In genomic region chr17:40443988-40444899, GRCh38 we compare ENCODE assay signal across 8 cellular contexts. TPM values are rescaled to one million over a fixed set of nuclear protein-coding genes. Genes with fewer than 3 reads are reported as not detected.
DNase-seq lines count a peak whose midpoint lies in the region; ATAC-seq and TF ChIP-seq lines count a peak whose summit lies in the region.

No MANE protein-coding gene starts in this region.

- peak; percentile 21 for DNase-seq in activated CD4-positive, alpha-beta T cell treated with anti-CD3 and anti-CD28 coated beads for 48 hours
- no peak for DNase-seq in activated CD4-positive, alpha-beta T cell treated with anti-CD3 and anti-CD28 coated beads for 4 hours
- peak; percentile 23 for DNase-seq in activated T-helper 2 cell treated with anti-CD3 and anti-CD28 coated beads, Interferon-gamma antibody, Interleukin-2, Interleukin-4, amounts not matched to agents 10 μg/mL and 5 μg/mL and 100 μg/mL, durations not matched to agents 14 hours and 24 hours and 36 hours (ENCODE audit: low spot score)
- no peak for DNase-seq in HEK293T (ENCODE audit: extremely low spot score)

- peaks cover 13% of the 10 kb centered on the region for H3K4me1 ChIP-seq in iPS-15b (ENCODE audit: control insufficient read depth, insufficient read depth, low read length)

- peak overlapping the region; percentile 69 for H3K4me3 ChIP-seq in iPS-15b (ENCODE audit: low read depth, low read length)

- H3K4me1 Mint-ChIP-seq in activated T-helper 2 cell treated with anti-CD3 and anti-CD28 coated beads, Interferon-gamma antibody, Interleukin-2, Interleukin-4, amounts not matched to agents 10 μg/mL and 5 μg/mL and 100 μg/mL, durations not matched to agents 14 hours and 24 hours and 36 hours (ENCODE audit: low read depth) = peaks cover 41% of the 10 kb centered on the region
- H3K4me1 Mint-ChIP-seq in stimulated activated memory B cell treated with anti-CD40 and anti-IgM and Interleukin-4, amounts not matched to agents 10 μg/mL and 1 μg/mL and 100 μg/mL, for 72 hours = peaks cover 26% of the 10 kb centered on the region

- no peaks in the 10 kb centered on the region for H3K9me3 ChIP-seq in iPS-15b (ENCODE audit: control insufficient read depth, insufficient read depth, low read length)

- POLR2A ChIA-PET in HEK293T (lab: Yijun Ruan, JAX) = interaction anchor here (0.6 to 1.3 kb wide), 8 partner anchors 14 to 331 kb away, joined by 3 to 9 read pairs (median 3); partner anchors contain the start of gene TOP2A

- H3K36me3 Mint-ChIP-seq in activated T-helper 2 cell treated with anti-CD3 and anti-CD28 coated beads, Interferon-gamma antibody, Interleukin-2, Interleukin-4, amounts not matched to agents 10 μg/mL and 5 μg/mL and 100 μg/mL, durations not matched to agents 14 hours and 24 hours and 36 hours (ENCODE audit: low read depth) = peaks cover 4% of the 10 kb centered on the region
- no peaks in the 10 kb centered on the region for H3K36me3 Mint-ChIP-seq in stimulated activated memory B cell treated with anti-CD40 and anti-IgM and Interleukin-4, amounts not matched to agents 10 μg/mL and 1 μg/mL and 100 μg/mL, for 72 hours

- H3K36me3 ChIP-seq in iPS-15b (ENCODE audit: control insufficient read depth, insufficient read depth, low read length) = no peaks in the 10 kb centered on the region

- ATAC-seq in stimulated activated memory B cell treated with anti-CD40 and anti-IgM and Interleukin-4, amounts not matched to agents 10 μg/mL and 1 μg/mL and 100 μg/mL, for 72 hours = no peak
- ATAC-seq in HG03025 (IDR thresholded peaks at IDR 0.05; ENCODE audit: low FRiP score, unreplicated experiment) (no peak), HG03139 (IDR thresholded peaks at IDR 0.05; ENCODE audit: unreplicated experiment) (no peak)

- H3K4me3 Mint-ChIP-seq in activated T-helper 2 cell treated with anti-CD3 and anti-CD28 coated beads, Interferon-gamma antibody, Interleukin-2, Interleukin-4, amounts not matched to agents 10 μg/mL and 5 μg/mL and 100 μg/mL, durations not matched to agents 14 hours and 24 hours and 36 hours (ENCODE audit: low read depth) = peak overlapping the region; percentile 84
- peak overlapping the region; percentile 80 for H3K4me3 Mint-ChIP-seq in stimulated activated memory B cell treated with anti-CD40 and anti-IgM and Interleukin-4, amounts not matched to agents 10 μg/mL and 1 μg/mL and 100 μg/mL, for 72 hours

- peaks cover 5% of the 10 kb centered on the region for H3K27me3 ChIP-seq in iPS-15b (ENCODE audit: control insufficient read depth, insufficient read depth, low read length)

- CTCF ChIA-PET in HEK293T (lab: Yijun Ruan, JAX) = interaction anchor here (0.6 to 1.2 kb wide), 3 partner anchors 28 to 90 kb away, joined by 3 read pairs; no protein-coding TSS in a partner anchor

- peak overlapping the region; percentile 89 for H3K27ac Mint-ChIP-seq in activated T-helper 2 cell treated with anti-CD3 and anti-CD28 coated beads, Interferon-gamma antibody, Interleukin-2, Interleukin-4, amounts not matched to agents 10 μg/mL and 5 μg/mL and 100 μg/mL, durations not matched to agents 14 hours and 24 hours and 36 hours
- H3K27ac Mint-ChIP-seq in stimulated activated memory B cell treated with anti-CD40 and anti-IgM and Interleukin-4, amounts not matched to agents 10 μg/mL and 1 μg/mL and 100 μg/mL, for 72 hours = peak overlapping the region; percentile 10

- intact Hi-C loops in activated T-helper 2 cell treated with anti-CD3 and anti-CD28 coated beads, Interferon-gamma antibody, Interleukin-2, Interleukin-4, amounts not matched to agents 10 μg/mL and 5 μg/mL and 100 μg/mL, durations not matched to agents 14 hours and 24 hours and 36 hours (cut with micrococcal nuclease) = loop anchor here (2.0 to 5.0 kb wide), 2 partner anchors 17 to 42 kb away; no protein-coding TSS in a partner anchor

- H3K9me3 Mint-ChIP-seq in activated T-helper 2 cell treated with anti-CD3 and anti-CD28 coated beads, Interferon-gamma antibody, Interleukin-2, Interleukin-4, amounts not matched to agents 10 μg/mL and 5 μg/mL and 100 μg/mL, durations not matched to agents 14 hours and 24 hours and 36 hours = no peaks in the 10 kb centered on the region
- no peaks in the 10 kb centered on the region for H3K9me3 Mint-ChIP-seq in stimulated activated memory B cell treated with anti-CD40 and anti-IgM and Interleukin-4, amounts not matched to agents 10 μg/mL and 1 μg/mL and 100 μg/mL, for 72 hours

- peak overlapping the region; percentile 66 for H3K9ac ChIP-seq in iPS-15b (ENCODE audit: low read depth, low read length)

- H3K27me3 Mint-ChIP-seq in activated T-helper 2 cell treated with anti-CD3 and anti-CD28 coated beads, Interferon-gamma antibody, Interleukin-2, Interleukin-4, amounts not matched to agents 10 μg/mL and 5 μg/mL and 100 μg/mL, durations not matched to agents 14 hours and 24 hours and 36 hours (ENCODE audit: low read depth) = no peaks in the 10 kb centered on the region
- H3K27me3 Mint-ChIP-seq in stimulated activated memory B cell treated with anti-CD40 and anti-IgM and Interleukin-4, amounts not matched to agents 10 μg/mL and 1 μg/mL and 100 μg/mL, for 72 hours = no peaks in the 10 kb centered on the region

TF ChIP-seq in HEK293T, 16 proteins besides CTCF, POLR2A, EP300 and RAD21:
- TF ChIP-seq LEF1 (IDR thresholded peaks at IDR 0.05; ENCODE audit: borderline replicate concordance) (no peak), FOXK2 (IDR thresholded peaks at IDR 0.05) (no peak), CTBP1 (IDR thresholded peaks at IDR 0.05; ENCODE audit: borderline replicate concordance) (no peak), HDGF (IDR thresholded peaks at IDR 0.05; ENCODE audit: borderline replicate concordance) (no peak)

RNA-seq across cellular contexts. Expression of gene IGFBP4, which starts 1.0 kb away (rescaled TPM):
- total RNA-seq in activated T-helper 2 cell treated with anti-CD3 and anti-CD28 coated beads, Interferon-gamma antibody, Interleukin-2, Interleukin-4, amounts not matched to agents 10 μg/mL and 5 μg/mL and 100 μg/mL, durations not matched to agents 14 hours and 24 hours and 36 hours = 54.6 and 59.3 TPM in 2 replicates

RNA-seq across cellular contexts. Expression of gene TOP2A, which starts 26.5 kb away (rescaled TPM):
- 193 and 199 TPM in 2 replicates for total RNA-seq in activated T-helper 2 cell treated with anti-CD3 and anti-CD28 coated beads, Interferon-gamma antibody, Interleukin-2, Interleukin-4, amounts not matched to agents 10 μg/mL and 5 μg/mL and 100 μg/mL, durations not matched to agents 14 hours and 24 hours and 36 hours

RNA-seq across cellular contexts. Expression of gene TNS4, which starts 57.2 kb away (rescaled TPM):
- 8.7 and 9.0 TPM in 2 replicates for total RNA-seq in activated T-helper 2 cell treated with anti-CD3 and anti-CD28 coated beads, Interferon-gamma antibody, Interleukin-2, Interleukin-4, amounts not matched to agents 10 μg/mL and 5 μg/mL and 100 μg/mL, durations not matched to agents 14 hours and 24 hours and 36 hours

Comparison
In these comparisons a context has a peak if more than half of its experiments do, and no peak if none do; other contexts are left out.
1. DNase-seq: peak in activated CD4-positive, alpha-beta T cell treated with anti-CD3 and anti-CD28 coated beads for 48 hours (single experiment) and activated T-helper 2 cell treated with anti-CD3 and anti-CD28 coated beads, Interferon-gamma antibody, Interleukin-2, Interleukin-4, amounts not matched to agents 10 μg/mL and 5 μg/mL and 100 μg/mL, durations not matched to agents 14 hours and 24 hours and 36 hours (single experiment); none in activated CD4-positive, alpha-beta T cell treated with anti-CD3 and anti-CD28 coated beads for 4 hours (0 of 2) and HEK293T (single experiment).